8 cellular contexts compared by ENCODE assay signal in genomic region chr22:17830041-17830961, GRCh38. TPM values are rescaled to one million over a fixed set of nuclear protein-coding genes. Genes with fewer than 3 reads are reported as not detected.
DNase-seq lines count a peak whose midpoint lies in the region; ATAC-seq and TF ChIP-seq lines count a peak whose summit lies in the region.

No MANE protein-coding gene starts in this region.

- no peak overlapping the region for H3K27ac Mint-ChIP-seq in activated CD8-positive, alpha-beta T cell treated with anti-CD3 and anti-CD28 coated beads, Interleukin-2, amount 10 ng/mL, durations not matched to agents 7 days and 5 days

- no peak overlapping the region for H3K4me3 Mint-ChIP-seq in activated CD8-positive, alpha-beta T cell treated with anti-CD3 and anti-CD28 coated beads, Interleukin-2, amount 10 ng/mL, durations not matched to agents 7 days and 5 days

- no peaks in the 10 kb centered on the region for H3K27me3 Mint-ChIP-seq in activated CD8-positive, alpha-beta T cell treated with anti-CD3 and anti-CD28 coated beads, Interleukin-2, amount 10 ng/mL, durations not matched to agents 7 days and 5 days (ENCODE audit: low read depth)

- no peak overlapping the region for H3K4me3 ChIP-seq in DOHH2 (ENCODE audit: low read length)
- no peak overlapping the region for H3K4me3 ChIP-seq in effector memory CD4-positive, alpha-beta T cell (ENCODE audit: insufficient read depth, low read depth, low read length, poor library complexity, severe bottlenecking)

- no peaks in the 10 kb centered on the region for H3K4me1 ChIP-seq in DOHH2 (ENCODE audit: control insufficient read depth, low read length)
- H3K4me1 ChIP-seq in effector memory CD4-positive, alpha-beta T cell (ENCODE audit: control insufficient read depth, insufficient read depth, low read length, poor library complexity, severe bottlenecking): no peaks in the 10 kb centered on the region

- H3K4me1 Mint-ChIP-seq in activated CD8-positive, alpha-beta T cell treated with anti-CD3 and anti-CD28 coated beads, Interleukin-2, amount 10 ng/mL, durations not matched to agents 7 days and 5 days (ENCODE audit: low read depth): peaks cover 5% of the 10 kb centered on the region

- no peak overlapping the region for H3K27ac ChIP-seq in DOHH2 (ENCODE audit: low read depth, low read length)
- H3K27ac ChIP-seq in effector memory CD4-positive, alpha-beta T cell (ENCODE audit: insufficient read depth, low read length, poor library complexity, severe bottlenecking): no peak overlapping the region

- CTCF ChIA-PET in activated CD8-positive, alpha-beta T cell treated with anti-CD3 and anti-CD28 coated beads, Interleukin-2, amount 10 ng/mL, durations not matched to agents 7 days and 5 days (lab: Charles Lee): interaction anchor here (0.6 to 7.3 kb wide), 32 partner anchors 9 to 322 kb away, joined by 3 to 157 read pairs (median 4); partner anchors contain the start of genes MICAL3 and PEX26

- POLR2A ChIA-PET in activated CD8-positive, alpha-beta T cell treated with anti-CD3 and anti-CD28 coated beads, Interleukin-2, amount 10 ng/mL, durations not matched to agents 7 days and 5 days (lab: Charles Lee): interaction anchor here (0.6 to 3.7 kb wide), 2 partner anchors 13 to 246 kb away, joined by 5 to 16 read pairs; partner anchors contain the start of gene PEX26

- no peaks in the 10 kb centered on the region for H3K9me3 Mint-ChIP-seq in activated CD8-positive, alpha-beta T cell treated with anti-CD3 and anti-CD28 coated beads, Interleukin-2, amount 10 ng/mL, durations not matched to agents 7 days and 5 days (ENCODE audit: insufficient read depth)

- H3K27me3 ChIP-seq in DOHH2 (ENCODE audit: control insufficient read depth, low read length): no peaks in the 10 kb centered on the region
- no peaks in the 10 kb centered on the region for H3K27me3 ChIP-seq in effector memory CD4-positive, alpha-beta T cell (replicated peaks; ENCODE audit: control insufficient read depth, insufficient read depth, low read length, poor library complexity, severe bottlenecking)

- ATAC-seq in HG03108 (IDR thresholded peaks at IDR 0.05; ENCODE audit: unreplicated experiment) (peak; percentile 59), HG02840 (IDR thresholded peaks at IDR 0.05; ENCODE audit: low FRiP score, unreplicated experiment) (no peak)
- peak; percentile 86 for ATAC-seq in activated CD8-positive, alpha-beta T cell treated with anti-CD3 and anti-CD28 coated beads, Interleukin-2, amount 10 ng/mL, durations not matched to agents 7 days and 5 days

- H3K36me3 Mint-ChIP-seq in activated CD8-positive, alpha-beta T cell treated with anti-CD3 and anti-CD28 coated beads, Interleukin-2, amount 10 ng/mL, durations not matched to agents 7 days and 5 days (ENCODE audit: low read depth): peaks cover 3% of the 10 kb centered on the region

- no peaks in the 10 kb centered on the region for H3F3A ChIP-seq in DOHH2 (ENCODE audit: control insufficient read depth, insufficient read depth)

- H4K20me1 ChIP-seq in DOHH2 (ENCODE audit: control insufficient read depth, insufficient read depth, low read depth, low read length): peaks cover 4% of the 10 kb centered on the region; the same call in 1 of the 2 replicates

- H3K9me3 ChIP-seq in DOHH2 (ENCODE audit: control insufficient read depth, insufficient read depth, low read length): no peaks in the 10 kb centered on the region
- H3K9me3 ChIP-seq in effector memory CD4-positive, alpha-beta T cell (ENCODE audit: control insufficient read depth, low read length): no peaks in the 10 kb centered on the region

- peak; percentile 97 for TF ChIP-seq CTCF in DOHH2 (IDR thresholded peaks at IDR 0.05; ENCODE audit: low read depth, low read length, poor library complexity, severe bottlenecking)

- H3K79me2 ChIP-seq in DOHH2 (ENCODE audit: control insufficient read depth, low read length): no peaks in the 10 kb centered on the region

- H3K4me2 ChIP-seq in DOHH2 (ENCODE audit: low read length): no peak overlapping the region

- H3K9me2 ChIP-seq in DOHH2 (replicated peaks; ENCODE audit: control insufficient read depth, low read length): no peaks in the 10 kb centered on the region

- peaks cover 37% of the 10 kb centered on the region for H3K36me3 ChIP-seq in DOHH2 (ENCODE audit: control insufficient read depth, low read length)
- H3K36me3 ChIP-seq in effector memory CD4-positive, alpha-beta T cell (ENCODE audit: control insufficient read depth, insufficient read depth, low read length): peaks cover 4% of the 10 kb centered on the region

- DNase-seq in NCI-H774 (lab: John Stamatoyannopoulos, UW) (peak; percentile 60), medulla oblongata (ENCODE audit: extremely low spot score) (peak; percentile 96)
- peak; percentile 86 for DNase-seq in activated CD8-positive, alpha-beta T cell treated with anti-CD3 and anti-CD28 coated beads, Interleukin-2, amount 10 ng/mL, durations not matched to agents 7 days and 5 days
- peak; percentile 59 to 72 (median 63) for DNase-seq in effector memory CD4-positive, alpha-beta T cell
- peak; percentile 64 to 70 (median 68) for DNase-seq in stimulated activated CD4-positive, alpha-beta T cell treated with anti-CD3 and anti-CD28 coated beads, TNF-alpha, amount 100 ng/mL, for 48 hours (ENCODE audit: low read depth in 3 of 3)

RNA-seq across cellular contexts. Expression of gene BID, which starts 56.0 kb away (rescaled TPM):
- total RNA-seq in activated CD8-positive, alpha-beta T cell treated with anti-CD3 and anti-CD28 coated beads, Interleukin-2, amount 10 ng/mL, durations not matched to agents 7 days and 5 days: 10 to 100 TPM; 46.2 to 48.4 TPM
